In the genomic region with DNA sequence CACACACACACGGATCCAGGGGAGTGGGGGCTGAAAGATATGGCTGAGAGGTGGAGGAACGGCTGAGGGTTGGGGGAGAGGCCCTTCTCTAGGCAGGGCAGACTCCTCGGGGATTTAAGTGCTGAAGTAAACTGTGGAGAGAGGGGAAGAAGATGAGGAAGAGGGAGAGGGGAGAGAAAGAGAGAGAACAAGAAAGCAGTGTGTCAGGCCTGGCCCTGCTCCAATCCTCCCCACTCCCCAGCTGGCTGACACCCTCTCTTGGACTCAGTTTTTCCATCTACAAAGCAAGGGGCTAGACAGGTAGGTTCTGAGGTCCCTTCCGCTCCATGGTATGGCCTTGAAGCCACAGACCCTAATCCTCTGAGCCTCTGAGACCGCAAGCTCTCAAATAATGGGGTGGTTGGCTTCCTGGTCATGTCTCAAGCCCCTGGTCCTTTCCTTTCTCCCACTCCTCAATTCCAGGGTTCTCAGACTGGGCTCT, we compare ENCODE assay signal across 9 cellular contexts. TPM values are rescaled to one million over a fixed set of nuclear protein-coding genes. Genes with fewer than 3 reads are reported as not detected.
DNase-seq lines count a peak whose midpoint lies in the region; ATAC-seq, FAIRE-seq and TF ChIP-seq lines count a peak whose summit lies in the region.
"Had no signal": no experiment of that assay in that cellular context is flagged by ENCODE, and none has a peak within 500 bp of the region (broad histone marks: within the 10 kb centered on the region; RNA-seq: fewer than 3 reads in every experiment).

No MANE protein-coding gene starts in this region.

- FAIRE-seq in K562 (lab: Jason Lieb, UNC) = no peak

- no peak for TF ChIP-seq RAD21 in K562 (CRISPR knock-in tag; conservative IDR thresholded peaks at IDR 0.05 in 1 of 2, IDR thresholded peaks at IDR 0.05 in 1 of 2)

- peaks cover 34% of the 10 kb centered on the region for H3K79me2 ChIP-seq in K562 (ENCODE audit: control insufficient read depth, insufficient read depth, low read length)

- CTCF ChIA-PET in activated CD8-positive, alpha-beta memory T cell treated with anti-CD3 and anti-CD28 coated beads, Interleukin-2, amount 10 ng/mL, durations not matched to agents 7 days and 5 days (lab: Charles Lee) = interaction anchor here (0.9 to 7.9 kb wide), 10 partner anchors 12 to 100 kb away, joined by 3 to 92 read pairs (median 4); a partner anchor contains a TSS
- CTCF ChIA-PET in K562 (lab: Yijun Ruan, JAX; ENCODE audit: low intra/inter-chr PET ratio) = no interaction called here

- H3K27me3 ChIP-seq in K562 (ENCODE audit: control insufficient read depth in 2 of 2, insufficient read depth in 2 of 2, low read length in 2 of 2) = no peaks in the 10 kb centered on the region
- no peaks in the 10 kb centered on the region for H3K27me3 ChIP-seq in testis

- no peaks in the 10 kb centered on the region for H3K27me3 Mint-ChIP-seq in activated CD8-positive, alpha-beta memory T cell treated with anti-CD3 and anti-CD28 coated beads, Interleukin-2, amount 10 ng/mL, durations not matched to agents 7 days and 5 days
- no peaks in the 10 kb centered on the region for H3K27me3 Mint-ChIP-seq in memory B cell

- H3K4me1 ChIP-seq in K562 (replicated peaks in 1 of 2; ENCODE audit: control insufficient read depth in 2 of 2, insufficient read depth in 2 of 2, low read length in 2 of 2) (peaks cover 36 to 62% of the 10 kb centered on the region in 2 experiments), testis (peaks cover 45% of the 10 kb centered on the region)

- TF ChIP-seq CTCF in K562 (IDR thresholded peaks at IDR 0.05 in 2 of 3, conservative IDR thresholded peaks at IDR 0.05 in 1 of 3; ENCODE audit: insufficient read depth in 2 of 3, low read depth in 1 of 3, low read length in 3 of 3) (no peak), testis (IDR thresholded peaks at IDR 0.05) (no peak)

- TF ChIP-seq EP300 in K562 (IDR thresholded peaks at IDR 0.05; ENCODE audit: low read length) = no peak

- H3K4me2 ChIP-seq in K562 (ENCODE audit: insufficient read depth, low read length) = peak overlapping the region; percentile 46; the same call in 1 of the 2 replicates

- no peak overlapping the region for H2AFZ ChIP-seq in K562 (ENCODE audit: low read depth, low read length)

- 0 out of 2 replicates have a peak, but pooled peaks cover 12% of the 10 kb centered on the region for H4K20me1 ChIP-seq in K562 (replicated peaks; ENCODE audit: control insufficient read depth, insufficient read depth, low read length)

- WGBS in K562 (ENCODE audit: insufficient coverage, low coverage, missing lambda C conversion rate) = 55% methylated on average over 5 of the region's 5 CpGs
- WGBS in testis, 2 donors = 54 to 55% methylated on average over 5 of the region's 5 CpGs

- intact Hi-C loops in K562 (cut with micrococcal nuclease) (no loop called here), testis (cut with DNase I; ENCODE audit: low total_unique reads) (no loop called here)

- TF ChIP-seq POLR2A in K562 (conservative IDR thresholded peaks at IDR 0.05) = no peak
- TF ChIP-seq POLR2A in testis (IDR thresholded peaks at IDR 0.05) = no peak

- H3K9me3 Mint-ChIP-seq in activated CD8-positive, alpha-beta memory T cell treated with anti-CD3 and anti-CD28 coated beads, Interleukin-2, amount 10 ng/mL, durations not matched to agents 7 days and 5 days (ENCODE audit: low read depth) = no peaks in the 10 kb centered on the region
- H3K9me3 Mint-ChIP-seq in memory B cell = no peaks in the 10 kb centered on the region

- peak overlapping the region; percentile 57 to 96; a peak in 2 of 4 replicates for H3K9ac ChIP-seq in K562 (ENCODE audit: insufficient read depth in 1 of 2, low read depth in 2 of 2, low read length in 2 of 2)

- BruUV-seq in K562 (replicated peaks; lab: Mats Ljungman, UMichigan) = no TSS peak

- peak overlapping the region; percentile 91 for H3K27ac Mint-ChIP-seq in activated CD8-positive, alpha-beta memory T cell treated with anti-CD3 and anti-CD28 coated beads, Interleukin-2, amount 10 ng/mL, durations not matched to agents 7 days and 5 days
- peak overlapping the region; percentile 98 for H3K27ac Mint-ChIP-seq in memory B cell

- no peak for DNase-seq in activated CD8-positive, alpha-beta memory T cell treated with anti-CD3 and anti-CD28 coated beads, Interleukin-2, amount 10 ng/mL, durations not matched to agents 7 days and 5 days
- DNase-seq in activated CD8-positive, alpha-beta memory T cell treated with anti-CD3 and anti-CD28 coated beads, Interleukin-2, amount 50 U/mL, for 48 hours = no peak
- DNase-seq in K562 (ENCODE audit: extremely low read depth in 1 of 4, low spot score in 3 of 4) (no peak), memory B cell (ENCODE audit: low spot score in 2 of 2) (no peak), testis (no peak), DMS114 treated with DMSO at 0.1 percent for 48 hours (lab: John Stamatoyannopoulos, UW; ENCODE audit: unreplicated experiment) (no peak), cerebellar cortex (ENCODE audit: low spot score) (no peak)

- ATAC-seq in activated CD8-positive, alpha-beta memory T cell treated with anti-CD3 and anti-CD28 coated beads, Interleukin-2, amount 10 ng/mL, durations not matched to agents 7 days and 5 days = no peak
- ATAC-seq in K562 (no peak), memory B cell (ENCODE audit: low read depth) (no peak), HG02623 (IDR thresholded peaks at IDR 0.05; ENCODE audit: unreplicated experiment) (no peak)
- ATAC-seq: left lobe of liver had no signal

- in situ Hi-C loops in K562 (cut with MboI) = no loop called here

- peaks cover 19% of the 10 kb centered on the region for H3K36me3 Mint-ChIP-seq in activated CD8-positive, alpha-beta memory T cell treated with anti-CD3 and anti-CD28 coated beads, Interleukin-2, amount 10 ng/mL, durations not matched to agents 7 days and 5 days
- H3K36me3 Mint-ChIP-seq in memory B cell = peaks cover 10% of the 10 kb centered on the region

- H3K4me1 Mint-ChIP-seq in activated CD8-positive, alpha-beta memory T cell treated with anti-CD3 and anti-CD28 coated beads, Interleukin-2, amount 10 ng/mL, durations not matched to agents 7 days and 5 days = peaks cover 57% of the 10 kb centered on the region
- H3K4me1 Mint-ChIP-seq in memory B cell = peaks cover 38% of the 10 kb centered on the region

- H3K27ac ChIP-seq in K562 (ENCODE audit: extremely low read depth, low read depth, low read length) (peak overlapping the region; percentile 38; the same call in 1 of the 3 replicates), testis (peak overlapping the region; percentile 100)

- H3K36me3 ChIP-seq in K562 (ENCODE audit: control insufficient read depth, insufficient read depth, low read length) (peaks cover 29% of the 10 kb centered on the region; the same call in 2 of the 3 replicates), testis (ENCODE audit: low read depth, missing control alignments) (no peaks in the 10 kb centered on the region)

- H3K9me3 ChIP-seq in K562 (replicated peaks; ENCODE audit: control insufficient read depth, insufficient read depth, low read depth, low read length) (no peaks in the 10 kb centered on the region), testis (no peaks in the 10 kb centered on the region)

- peak overlapping the region; percentile 85 for H3K4me3 Mint-ChIP-seq in activated CD8-positive, alpha-beta memory T cell treated with anti-CD3 and anti-CD28 coated beads, Interleukin-2, amount 10 ng/mL, durations not matched to agents 7 days and 5 days
- peak overlapping the region; percentile 83 for H3K4me3 Mint-ChIP-seq in memory B cell

- peaks cover 5% of the 10 kb centered on the region for H3K9me1 ChIP-seq in K562 (ENCODE audit: control insufficient read depth, insufficient read depth, low read length)

- no peak overlapping the region for H3K4me3 ChIP-seq in K562
- H3K4me3 ChIP-seq in testis = no peak overlapping the region

- POLR2A ChIA-PET in K562 (lab: Yijun Ruan, JAX) = interaction anchor here (0.9 to 8.6 kb wide), 5 partner anchors 9 to 64 kb away, joined by 3 to 105 read pairs (median 3); a partner anchor contains a TSS

RNA-seq across cellular contexts. Expression of a gene that starts 2.0 kb away (rescaled TPM):
- total RNA-seq in activated CD8-positive, alpha-beta memory T cell treated with anti-CD3 and anti-CD28 coated beads, Interleukin-2, amount 10 ng/mL, durations not matched to agents 7 days and 5 days = 10 to 100 TPM; 47.6 to 68.9 TPM
- 54.5 and 58.1 TPM in 2 replicates for total RNA-seq in K562 (2011; cell fraction: chromatin; rRNA removed; ENCODE audit: low replicate concordance)
- total RNA-seq in K562 (2011; cell fraction: nucleolus; rRNA removed) = 32.9 and 33.8 TPM in 2 replicates
- 75.0 and 137 TPM in 2 replicates for total RNA-seq in K562 (2011; cell fraction: nucleoplasm; rRNA removed)
- total RNA-seq in K562 (2014; rRNA removed) (5.9 and 6.0 TPM in 2 replicates), K562 (2014; rRNA removed; fragmentation: Illumina TruSeq; extraction: Trizol) (4.8 and 5.5 TPM in 2 replicates), K562 (2015; rRNA removed; fragmentation: Illumina TruSeq; extraction: Trizol) (4.4 and 4.9 TPM in 2 replicates), K562 (2021) (17.5 and 23.4 TPM in 2 replicates), testis (10 to 100 TPM; 66.3 to 76.5 TPM)
- polyA plus RNA-seq in K562 (2011; rRNA removed) (13.4 and 22.8 TPM in 2 replicates), K562 (2014; fragmentation: Illumina TruSeq; extraction: Trizol) (28.1 and 31.8 TPM in 2 replicates), K562 (2014; fragmentation: Nextera tagmentation; extraction: Ambion mirVana) (1 to 10 TPM; 2.3 to 3.2 TPM), K562 (2014; rRNA removed) (22.9 and 23.3 TPM in 2 replicates), testis (ENCODE audit: insufficient read depth, low read depth, low replicate concordance) (116 TPM)
- 13.3 and 24.8 TPM in 2 replicates for polyA plus RNA-seq in K562 (2011; cell fraction: cytosol; rRNA removed)
- polyA plus RNA-seq in K562 (2011; cell fraction: nucleus; rRNA removed) = 83.4 and 84.6 TPM in 2 replicates
- 24.0 and 57.3 TPM in 2 replicates for polyA plus RNA-seq in K562 (2012)
- polyA minus RNA-seq in K562 (2011; rRNA and poly(A)+ RNA removed) = 4.4 and 4.6 TPM in 2 replicates
- 4.1 and 5.7 TPM in 2 replicates for polyA minus RNA-seq in K562 (2011; cell fraction: cytosol; rRNA and poly(A)+ RNA removed)
- 10.6 and 12.4 TPM in 2 replicates for polyA minus RNA-seq in K562 (2011; cell fraction: nucleus; rRNA and poly(A)+ RNA removed)

RNA-seq across cellular contexts. Expression of a gene that starts 8.6 kb away (rescaled TPM):
- 10 to 100 TPM; 47.3 to 56.4 TPM for total RNA-seq in activated CD8-positive, alpha-beta memory T cell treated with anti-CD3 and anti-CD28 coated beads, Interleukin-2, amount 10 ng/mL, durations not matched to agents 7 days and 5 days
- total RNA-seq in K562 (2011; cell fraction: chromatin; rRNA removed; ENCODE audit: low replicate concordance) = 48.2 and 140 TPM in 2 replicates
- 69.2 and 70.9 TPM in 2 replicates for total RNA-seq in K562 (2011; cell fraction: nucleolus; rRNA removed)
- total RNA-seq in K562 (2011; cell fraction: nucleoplasm; rRNA removed) = 56.7 and 63.2 TPM in 2 replicates
- total RNA-seq in K562 (2014; rRNA removed) (4.5 and 10.5 TPM in 2 replicates), K562 (2014; rRNA removed; fragmentation: Illumina TruSeq; extraction: Trizol) (1.3 and 2.1 TPM in 2 replicates), K562 (2015; rRNA removed; fragmentation: Illumina TruSeq; extraction: Trizol) (1.6 and 2.0 TPM in 2 replicates), K562 (2021) (24.4 and 26.0 TPM in 2 replicates), testis (100 to 1,000 TPM in 1 of 2 donors, 10 to 100 TPM in 1; 96.0 to 119 TPM)
- polyA plus RNA-seq in K562 (2011; rRNA removed) (3.4 and 11.1 TPM in 2 replicates), K562 (2014; fragmentation: Illumina TruSeq; extraction: Trizol) (6.7 and 11.2 TPM in 2 replicates), K562 (2014; fragmentation: Nextera tagmentation; extraction: Ambion mirVana) (under 1 TPM; 0.13 to 0.25 TPM), K562 (2014; rRNA removed) (11.0 TPM in 2 replicates), testis (ENCODE audit: insufficient read depth, low read depth, low replicate concordance) (55.1 TPM)
- polyA plus RNA-seq in K562 (2011; cell fraction: cytosol; rRNA removed) = 2.9 and 4.2 TPM in 2 replicates
- 21.8 and 47.2 TPM in 2 replicates for polyA plus RNA-seq in K562 (2011; cell fraction: nucleus; rRNA removed)
- 8.0 and 12.4 TPM in 2 replicates for polyA plus RNA-seq in K562 (2012)
- polyA minus RNA-seq in K562 (2011; rRNA and poly(A)+ RNA removed) = 3.6 and 5.6 TPM in 2 replicates
- polyA minus RNA-seq in K562 (2011; cell fraction: cytosol; rRNA and poly(A)+ RNA removed) = 14.1 and 21.2 TPM in 2 replicates
- polyA minus RNA-seq in K562 (2011; cell fraction: nucleus; rRNA and poly(A)+ RNA removed) = 17.4 and 17.8 TPM in 2 replicates

RNA-seq across cellular contexts. Expression of a gene that starts 15.4 kb away (rescaled TPM):
- total RNA-seq in activated CD8-positive, alpha-beta memory T cell treated with anti-CD3 and anti-CD28 coated beads, Interleukin-2, amount 10 ng/mL, durations not matched to agents 7 days and 5 days = 10 to 100 TPM; 29.9 to 61.0 TPM
- 42.3 and 63.3 TPM in 2 replicates for total RNA-seq in K562 (2011; cell fraction: chromatin; rRNA removed; ENCODE audit: low replicate concordance)
- total RNA-seq in K562 (2011; cell fraction: nucleolus; rRNA removed) = 76.2 and 101 TPM in 2 replicates
- 131 and 204 TPM in 2 replicates for total RNA-seq in K562 (2011; cell fraction: nucleoplasm; rRNA removed)
- total RNA-seq in K562 (2014; rRNA removed) (11.4 and 15.5 TPM in 2 replicates), K562 (2014; rRNA removed; fragmentation: Illumina TruSeq; extraction: Trizol) (24.0 and 28.1 TPM in 2 replicates), K562 (2015; rRNA removed; fragmentation: Illumina TruSeq; extraction: Trizol) (16.8 and 16.9 TPM in 2 replicates), K562 (2021) (16.3 and 16.8 TPM in 2 replicates), testis (10 to 100 TPM; 17.2 to 23.2 TPM)
- polyA plus RNA-seq in K562 (2011; rRNA removed) (23.1 and 26.2 TPM in 2 replicates), K562 (2014; fragmentation: Illumina TruSeq; extraction: Trizol) (7.1 and 9.7 TPM in 2 replicates), K562 (2014; fragmentation: Nextera tagmentation; extraction: Ambion mirVana) (10 to 100 TPM; 17.4 to 19.5 TPM), K562 (2014; rRNA removed) (12.5 and 16.7 TPM in 2 replicates), testis (ENCODE audit: insufficient read depth, low read depth, low replicate concordance) (31.8 TPM)
- polyA plus RNA-seq in K562 (2011; cell fraction: cytosol; rRNA removed) = 30.2 and 33.9 TPM in 2 replicates
- 38.7 and 40.6 TPM in 2 replicates for polyA plus RNA-seq in K562 (2011; cell fraction: nucleus; rRNA removed)
- 18.6 and 19.9 TPM in 2 replicates for polyA plus RNA-seq in K562 (2012)
- polyA minus RNA-seq in K562 (2011; rRNA and poly(A)+ RNA removed) = 56.1 and 92.4 TPM in 2 replicates
- 26.4 and 31.2 TPM in 2 replicates for polyA minus RNA-seq in K562 (2011; cell fraction: cytosol; rRNA and poly(A)+ RNA removed)
- polyA minus RNA-seq in K562 (2011; cell fraction: nucleus; rRNA and poly(A)+ RNA removed) = 63.1 and 97.3 TPM in 2 replicates

RNA-seq across cellular contexts. Expression of a gene that starts 29.2 kb away (rescaled TPM):
- total RNA-seq in activated CD8-positive, alpha-beta memory T cell treated with anti-CD3 and anti-CD28 coated beads, Interleukin-2, amount 10 ng/mL, durations not matched to agents 7 days and 5 days = 10 to 100 TPM; 14.9 to 16.8 TPM
- 0.51 and 1.8 TPM in 2 replicates for total RNA-seq in K562 (2011; cell fraction: chromatin; rRNA removed; ENCODE audit: low replicate concordance)
- total RNA-seq in K562 (2011; cell fraction: nucleolus; rRNA removed) = 3.7 and 4.1 TPM in 2 replicates
- 1.8 TPM in 2 replicates for total RNA-seq in K562 (2011; cell fraction: nucleoplasm; rRNA removed)
- 7.4 and 8.6 TPM in 2 replicates for total RNA-seq in K562 (2014; rRNA removed)
- total RNA-seq in K562 (2014; rRNA removed; fragmentation: Illumina TruSeq; extraction: Trizol) = 0.61 and 1.1 TPM in 2 replicates
- 2.6 and 2.7 TPM in 2 replicates for total RNA-seq in K562 (2015; rRNA removed; fragmentation: Illumina TruSeq; extraction: Trizol)
- total RNA-seq in K562 (2021) = 5.4 and 6.5 TPM in 2 replicates
- polyA plus RNA-seq in K562 (2011; rRNA removed) = 2.3 and 2.9 TPM in 2 replicates
- polyA plus RNA-seq in K562 (2011; cell fraction: cytosol; rRNA removed) = 3.9 and 6.5 TPM in 2 replicates
- 2.4 and 2.6 TPM in 2 replicates for polyA plus RNA-seq in K562 (2011; cell fraction: nucleus; rRNA removed)
- polyA plus RNA-seq in K562 (2012) = 3.6 and 5.0 TPM in 2 replicates
- 1.7 and 2.5 TPM in 2 replicates for polyA plus RNA-seq in K562 (2014; fragmentation: Illumina TruSeq; extraction: Trizol)
- polyA plus RNA-seq in K562 (2014; fragmentation: Nextera tagmentation; extraction: Ambion mirVana) = under 1 TPM; 0.01 to 0.08 TPM
- 3.5 and 4.1 TPM in 2 replicates for polyA plus RNA-seq in K562 (2014; rRNA removed)
- polyA minus RNA-seq in K562 (2011; rRNA and poly(A)+ RNA removed) = 1.8 and 1.9 TPM in 2 replicates
- 2.9 and 4.3 TPM in 2 replicates for polyA minus RNA-seq in K562 (2011; cell fraction: cytosol; rRNA and poly(A)+ RNA removed)
- polyA minus RNA-seq in K562 (2011; cell fraction: nucleus; rRNA and poly(A)+ RNA removed) = 1.5 and 3.1 TPM in 2 replicates
- total RNA-seq in testis = 10 to 100 TPM in 1 of 2 donors, 1 to 10 TPM in 1; 8.7 to 10.4 TPM
- polyA plus RNA-seq in testis (ENCODE audit: insufficient read depth, low read depth, low replicate concordance) = 8.5 TPM

RNA-seq across cellular contexts. Expression of a gene that starts 36.9 kb away (rescaled TPM):
- 1 to 10 TPM; 1.2 TPM for total RNA-seq in activated CD8-positive, alpha-beta memory T cell treated with anti-CD3 and anti-CD28 coated beads, Interleukin-2, amount 10 ng/mL, durations not matched to agents 7 days and 5 days
- total RNA-seq in K562 (2011; cell fraction: chromatin; rRNA removed; ENCODE audit: low replicate concordance) = 0.51 and 1.1 TPM in 2 replicates
- total RNA-seq in K562 (2011; cell fraction: nucleolus; rRNA removed) = 0.92 and 1.2 TPM in 2 replicates
- 0.66 and 1.3 TPM in 2 replicates for total RNA-seq in K562 (2011; cell fraction: nucleoplasm; rRNA removed)
- 0.09 and 0.45 TPM in 2 replicates for total RNA-seq in K562 (2014; rRNA removed)
- 0.22 TPM in 1 of 2 replicates, not detected in the other for total RNA-seq in K562 (2014; rRNA removed; fragmentation: Illumina TruSeq; extraction: Trizol)
- total RNA-seq in K562 (2015; rRNA removed; fragmentation: Illumina TruSeq; extraction: Trizol) = not detected in 2 replicates
- 1.1 and 2.2 TPM in 2 replicates for total RNA-seq in K562 (2021)
- polyA plus RNA-seq in K562 (2011; rRNA removed) = 0.14 and 0.31 TPM in 2 replicates
- polyA plus RNA-seq in K562 (2011; cell fraction: cytosol; rRNA removed) = 0.16 and 0.94 TPM in 2 replicates
- 1.4 and 3.3 TPM in 2 replicates for polyA plus RNA-seq in K562 (2011; cell fraction: nucleus; rRNA removed)
- 0.22 and 0.29 TPM in 2 replicates for polyA plus RNA-seq in K562 (2012)
- polyA plus RNA-seq in K562 (2014; fragmentation: Illumina TruSeq; extraction: Trizol) = 0.11 and 0.13 TPM in 2 replicates
- polyA plus RNA-seq in K562 (2014; fragmentation: Nextera tagmentation; extraction: Ambion mirVana) = under 1 TPM; 0.03 to 0.06 TPM
- 0.16 and 1.7 TPM in 2 replicates for polyA plus RNA-seq in K562 (2014; rRNA removed)
- 0.11 TPM in 1 of 2 replicates, not detected in the other for polyA minus RNA-seq in K562 (2011; rRNA and poly(A)+ RNA removed)
- not detected in 2 replicates for polyA minus RNA-seq in K562 (2011; cell fraction: cytosol; rRNA and poly(A)+ RNA removed)
- 0.56 and 0.94 TPM in 2 replicates for polyA minus RNA-seq in K562 (2011; cell fraction: nucleus; rRNA and poly(A)+ RNA removed)
- under 1 TPM in 1 of 2 donors, not detected in 1; 0.31 TPM for total RNA-seq in testis
- polyA plus RNA-seq in testis (ENCODE audit: insufficient read depth, low read depth, low replicate concordance) = 0.25 TPM
- total RNA-seq: left lobe of liver had no signal
